In the genomic region with DNA sequence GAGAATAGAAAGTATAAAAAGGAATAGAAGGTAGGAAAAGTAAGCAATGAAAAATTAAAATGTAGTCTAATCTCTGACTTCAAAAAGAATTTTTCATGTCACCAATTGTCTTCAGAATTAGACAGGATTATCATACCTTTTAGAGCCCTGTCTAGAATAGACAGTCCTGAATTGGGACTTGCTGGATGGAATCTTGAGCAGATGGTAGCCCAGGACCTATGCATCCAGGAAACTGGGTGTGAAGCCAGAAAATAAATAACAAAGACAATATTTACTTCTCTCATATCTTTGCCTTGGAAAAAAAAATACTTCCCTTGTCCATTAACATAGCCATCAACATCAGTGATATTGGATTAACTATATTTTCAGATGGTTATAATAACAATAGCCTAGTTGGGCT, we compare ENCODE assay signal across 3 cellular contexts.
"Had no signal": no experiment of that assay in that cellular context is flagged by ENCODE, and none has a peak within 500 bp of the region (broad histone marks: within the 10 kb centered on the region; RNA-seq: fewer than 3 reads in every experiment).

No MANE protein-coding gene starts in this region.

- DNase-seq: H9, HCEC 1CT, KBM-7 had no signal
